8 cellular contexts compared by ENCODE assay signal in the genomic region with DNA sequence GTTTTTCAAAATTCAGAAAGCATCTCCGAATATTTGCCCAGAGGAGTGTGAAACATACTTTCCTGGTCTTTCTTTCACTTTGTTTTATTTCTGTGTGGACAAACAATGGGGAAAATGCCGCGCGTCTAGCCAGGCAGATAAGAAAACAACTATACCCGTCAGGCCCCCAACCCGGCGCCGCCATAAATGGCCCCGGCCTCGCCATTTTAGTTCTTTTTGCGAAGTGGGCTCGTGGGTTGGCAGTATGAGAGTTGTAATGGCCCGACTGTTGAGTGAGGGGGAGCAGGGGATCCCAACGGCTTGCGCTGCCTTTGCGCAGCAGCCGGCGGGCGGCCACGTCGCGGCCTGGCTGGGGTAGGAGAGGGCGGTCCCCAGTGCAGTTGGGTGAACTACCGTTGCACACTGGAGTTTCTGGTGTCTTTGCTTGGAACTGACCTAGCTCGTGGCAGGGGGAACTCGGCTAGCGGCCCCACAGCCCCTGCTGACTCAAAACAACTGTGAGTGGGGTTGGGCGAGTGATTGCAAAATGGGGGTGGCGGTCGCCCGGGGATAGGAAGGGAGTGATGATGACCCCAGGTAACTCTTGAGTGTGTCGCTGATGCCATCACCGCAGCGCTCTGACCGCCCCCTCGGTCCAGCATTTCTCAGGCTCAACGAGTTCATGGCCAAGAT. TPM values are rescaled to one million over a fixed set of nuclear protein-coding genes. Genes with fewer than 3 reads are reported as not detected.
A peak's percentile ranks its signal among the peaks of the same experiment; 100 is the strongest.
DNase-seq lines count a peak whose midpoint lies in the region; ATAC-seq, FAIRE-seq and TF ChIP-seq lines count a peak whose summit lies in the region.

No MANE protein-coding gene starts in this region.

- in situ Hi-C loops in GM13976 (cut with MboI; ENCODE audit: low sequenced_read_pairs, unreplicated experiment), result no loop called here

- TF ChIP-seq CTCF in GM13976 (IDR thresholded peaks at IDR 0.05; ENCODE audit: borderline replicate concordance, control extremely low read depth, extremely low read depth, insufficient read depth, missing control alignments) (no peak), nephron progenitor cell (IDR thresholded peaks at IDR 0.05) (no peak)

- peak overlapping the region; percentile 97 for H3K27ac Mint-ChIP-seq in activated T-helper 2 cell treated with anti-CD3 and anti-CD28 coated beads, Interferon-gamma antibody, Interleukin-2, Interleukin-4, amounts not matched to agents 10 μg/mL and 5 μg/mL and 100 μg/mL, durations not matched to agents 14 hours and 24 hours and 36 hours
- peak overlapping the region; percentile 100 for H3K27ac Mint-ChIP-seq in nephron progenitor cell
- peak overlapping the region; percentile 100 for H3K27ac Mint-ChIP-seq in stimulated activated naive CD8-positive, alpha-beta T cell treated with anti-CD3 and anti-CD28 coated beads, Interleukin-15, Interleukin-2, amounts not matched to agents 100 ng/mL and 50 ng/mL, for 24 hours

- peak; percentile 80 for DNase-seq in GM13976 (ENCODE audit: low spot score)
- DNase-seq in HUDEP-2 (lab: John Stamatoyannopoulos, UW; ENCODE audit: unreplicated experiment in 76 of 76), result peak in 62 of 76 experiments; percentile 52 to 98 (median 82)
- peak; percentile 59 for DNase-seq in RCC 7860 (ENCODE audit: low spot score)
- peak; percentile 71 for DNase-seq in activated T-helper 2 cell treated with anti-CD3 and anti-CD28 coated beads, Interferon-gamma antibody, Interleukin-2, Interleukin-4, amounts not matched to agents 10 μg/mL and 5 μg/mL and 100 μg/mL, durations not matched to agents 14 hours and 24 hours and 36 hours (ENCODE audit: low spot score)
- peak; percentile 33 for DNase-seq in fibroblast of the conjunctiva (ENCODE audit: low read depth)
- DNase-seq in nephron progenitor cell, result peak; percentile 71

- intact Hi-C loops in activated T-helper 2 cell treated with anti-CD3 and anti-CD28 coated beads, Interferon-gamma antibody, Interleukin-2, Interleukin-4, amounts not matched to agents 10 μg/mL and 5 μg/mL and 100 μg/mL, durations not matched to agents 14 hours and 24 hours and 36 hours (cut with micrococcal nuclease), result loop anchor here (1.0 to 10.0 kb wide), 10 partner anchors 28 to 1010 kb away; a partner anchor contains a TSS

- peak overlapping the region; percentile 87 for H3K4me3 Mint-ChIP-seq in activated T-helper 2 cell treated with anti-CD3 and anti-CD28 coated beads, Interferon-gamma antibody, Interleukin-2, Interleukin-4, amounts not matched to agents 10 μg/mL and 5 μg/mL and 100 μg/mL, durations not matched to agents 14 hours and 24 hours and 36 hours (ENCODE audit: low read depth)
- H3K4me3 Mint-ChIP-seq in nephron progenitor cell, result peak overlapping the region; percentile 99
- H3K4me3 Mint-ChIP-seq in stimulated activated naive CD8-positive, alpha-beta T cell treated with anti-CD3 and anti-CD28 coated beads, Interleukin-15, Interleukin-2, amounts not matched to agents 100 ng/mL and 50 ng/mL, for 24 hours, result peak overlapping the region; percentile 94

- FAIRE-seq in RCC 7860 (lab: Jason Lieb, UNC), result no peak

- peaks cover 70% of the 10 kb centered on the region for H3K36me3 Mint-ChIP-seq in activated T-helper 2 cell treated with anti-CD3 and anti-CD28 coated beads, Interferon-gamma antibody, Interleukin-2, Interleukin-4, amounts not matched to agents 10 μg/mL and 5 μg/mL and 100 μg/mL, durations not matched to agents 14 hours and 24 hours and 36 hours (ENCODE audit: low read depth)
- peaks cover 41% of the 10 kb centered on the region for H3K36me3 Mint-ChIP-seq in nephron progenitor cell (ENCODE audit: low read depth)
- H3K36me3 Mint-ChIP-seq in stimulated activated naive CD8-positive, alpha-beta T cell treated with anti-CD3 and anti-CD28 coated beads, Interleukin-15, Interleukin-2, amounts not matched to agents 100 ng/mL and 50 ng/mL, for 24 hours (ENCODE audit: low read depth), result peaks cover 60% of the 10 kb centered on the region

- H3K4me1 Mint-ChIP-seq in activated T-helper 2 cell treated with anti-CD3 and anti-CD28 coated beads, Interferon-gamma antibody, Interleukin-2, Interleukin-4, amounts not matched to agents 10 μg/mL and 5 μg/mL and 100 μg/mL, durations not matched to agents 14 hours and 24 hours and 36 hours (ENCODE audit: low read depth), result peaks cover 35% of the 10 kb centered on the region
- H3K4me1 Mint-ChIP-seq in nephron progenitor cell, result peaks cover 56% of the 10 kb centered on the region
- peaks cover 68% of the 10 kb centered on the region for H3K4me1 Mint-ChIP-seq in stimulated activated naive CD8-positive, alpha-beta T cell treated with anti-CD3 and anti-CD28 coated beads, Interleukin-15, Interleukin-2, amounts not matched to agents 100 ng/mL and 50 ng/mL, for 24 hours (ENCODE audit: low read depth)

- no peak for ATAC-seq in HG03175 (IDR thresholded peaks at IDR 0.05; ENCODE audit: unreplicated experiment)

- no peaks in the 10 kb centered on the region for H3K27me3 Mint-ChIP-seq in activated T-helper 2 cell treated with anti-CD3 and anti-CD28 coated beads, Interferon-gamma antibody, Interleukin-2, Interleukin-4, amounts not matched to agents 10 μg/mL and 5 μg/mL and 100 μg/mL, durations not matched to agents 14 hours and 24 hours and 36 hours (ENCODE audit: low read depth)
- H3K27me3 Mint-ChIP-seq in nephron progenitor cell (ENCODE audit: low read depth, poor library complexity), result peaks cover 8% of the 10 kb centered on the region
- H3K27me3 Mint-ChIP-seq in stimulated activated naive CD8-positive, alpha-beta T cell treated with anti-CD3 and anti-CD28 coated beads, Interleukin-15, Interleukin-2, amounts not matched to agents 100 ng/mL and 50 ng/mL, for 24 hours, result no peaks in the 10 kb centered on the region

- no peaks in the 10 kb centered on the region for H3K9me3 Mint-ChIP-seq in activated T-helper 2 cell treated with anti-CD3 and anti-CD28 coated beads, Interferon-gamma antibody, Interleukin-2, Interleukin-4, amounts not matched to agents 10 μg/mL and 5 μg/mL and 100 μg/mL, durations not matched to agents 14 hours and 24 hours and 36 hours
- H3K9me3 Mint-ChIP-seq in nephron progenitor cell, result peaks cover 2% of the 10 kb centered on the region
- H3K9me3 Mint-ChIP-seq in stimulated activated naive CD8-positive, alpha-beta T cell treated with anti-CD3 and anti-CD28 coated beads, Interleukin-15, Interleukin-2, amounts not matched to agents 100 ng/mL and 50 ng/mL, for 24 hours, result no peaks in the 10 kb centered on the region

RNA-seq across cellular contexts. Expression of a gene that starts 7.3 kb away (rescaled TPM):
- 116 and 120 TPM in 2 replicates for total RNA-seq in activated T-helper 2 cell treated with anti-CD3 and anti-CD28 coated beads, Interferon-gamma antibody, Interleukin-2, Interleukin-4, amounts not matched to agents 10 μg/mL and 5 μg/mL and 100 μg/mL, durations not matched to agents 14 hours and 24 hours and 36 hours

RNA-seq across cellular contexts. Expression of a gene that starts 19.5 kb away (rescaled TPM):
- 112 and 118 TPM in 2 replicates for total RNA-seq in activated T-helper 2 cell treated with anti-CD3 and anti-CD28 coated beads, Interferon-gamma antibody, Interleukin-2, Interleukin-4, amounts not matched to agents 10 μg/mL and 5 μg/mL and 100 μg/mL, durations not matched to agents 14 hours and 24 hours and 36 hours

RNA-seq across cellular contexts. Expression of a gene that starts 19.8 kb away (rescaled TPM):
- total RNA-seq in activated T-helper 2 cell treated with anti-CD3 and anti-CD28 coated beads, Interferon-gamma antibody, Interleukin-2, Interleukin-4, amounts not matched to agents 10 μg/mL and 5 μg/mL and 100 μg/mL, durations not matched to agents 14 hours and 24 hours and 36 hours, result 2.1 and 2.4 TPM in 2 replicates

RNA-seq across cellular contexts. Expression of a gene that starts 27.8 kb away (rescaled TPM):
- total RNA-seq in activated T-helper 2 cell treated with anti-CD3 and anti-CD28 coated beads, Interferon-gamma antibody, Interleukin-2, Interleukin-4, amounts not matched to agents 10 μg/mL and 5 μg/mL and 100 μg/mL, durations not matched to agents 14 hours and 24 hours and 36 hours, result 21.3 and 21.6 TPM in 2 replicates

RNA-seq across cellular contexts. Expression of a gene that starts 28.1 kb away (rescaled TPM):
- total RNA-seq in activated T-helper 2 cell treated with anti-CD3 and anti-CD28 coated beads, Interferon-gamma antibody, Interleukin-2, Interleukin-4, amounts not matched to agents 10 μg/mL and 5 μg/mL and 100 μg/mL, durations not matched to agents 14 hours and 24 hours and 36 hours, result 130 TPM in 2 replicates
